Comparison of ENCODE assay signal across 8 cellular contexts in genomic region chr18:31498450-31499156, GRCh38. TPM values are rescaled to one million over a fixed set of nuclear protein-coding genes. Genes with fewer than 3 reads are reported as not detected.
DNase-seq lines count a peak whose midpoint lies in the region; ATAC-seq and TF ChIP-seq lines count a peak whose summit lies in the region.

No MANE protein-coding gene starts in this region.

- WGBS in GM23248 (ENCODE audit: low coverage in 1 of 2, low lambda C conversion rate in 2 of 2, missing lambda C conversion rate in 2 of 2), 2 experiments, result 2 to 3% methylated on average over 21 to 25 of the region's 25 CpGs
- WGBS in esophagus, 2 donors, result 3 to 4% methylated on average over 25 of the region's 25 CpGs
- 2 to 3% (median 3%) methylated on average over 25 of the region's 25 CpGs for WGBS in ovary, 3 donors

- CTCF ChIA-PET in Calu3 (lab: Charles Lee), result interaction anchor here (0.8 to 3.5 kb wide), 2 partner anchors 74 to 238 kb away, joined by 3 to 15 read pairs; no protein-coding TSS in a partner anchor

- H3K4me1 ChIP-seq in GM23248 (ENCODE audit: insufficient read depth), result no peaks in the 10 kb centered on the region
- H3K4me1 ChIP-seq in NT2/D1 (ENCODE audit: insufficient read depth, insufficient read length), result no peaks in the 10 kb centered on the region
- peaks cover 0 to 7% of the 10 kb centered on the region in 2 donors for H3K4me1 ChIP-seq in esophagus (ENCODE audit: control insufficient read depth in 2 of 2, insufficient read depth in 2 of 2, low read length in 1 of 2)
- no peaks in the 10 kb centered on the region for H3K4me1 ChIP-seq in ovary (ENCODE audit: insufficient read depth)

- H3K27me3 Mint-ChIP-seq in Calu3 (ENCODE audit: unreplicated experiment) (no peaks in the 10 kb centered on the region), HFFc6 (ENCODE audit: insufficient read depth) (no peaks in the 10 kb centered on the region; the same call in 1 of the 2 replicates)

- H3K27ac Mint-ChIP-seq in Calu3 (ENCODE audit: unreplicated experiment) (peak overlapping the region; percentile 85), HFFc6 (no peak overlapping the region)

- no peak for ATAC-seq in HG03196 (IDR thresholded peaks at IDR 0.05; ENCODE audit: unreplicated experiment)

- no peaks in the 10 kb centered on the region for H3K79me2 ChIP-seq in GM23248 (ENCODE audit: insufficient read depth)

- H2AFZ ChIP-seq in GM23248, result peak overlapping the region; percentile 34

- in situ Hi-C loops in GM23248 (cut with MboI), result no loop called here

- H3K27ac ChIP-seq in GM23248, result no peak overlapping the region
- peak overlapping the region; percentile 74 to 86 for H3K27ac ChIP-seq in esophagus (ENCODE audit: low read depth in 2 of 2, low read length in 1 of 2)
- H3K27ac ChIP-seq in ovary, result peak overlapping the region; percentile 42 to 66

- no peak for TF ChIP-seq CTCF in Calu3 (IDR thresholded peaks at IDR 0.05; ENCODE audit: unreplicated experiment)
- TF ChIP-seq CTCF in ovary (IDR thresholded peaks at IDR 0.05), result no peak
- TF ChIP-seq CTCF in HFFc6 (IDR thresholded peaks at IDR 0.05), result no peak

- peak overlapping the region; percentile 27 for H3K4me3 ChIP-seq in GM23248
- H3K4me3 ChIP-seq in NT2/D1 (ENCODE audit: insufficient read length, low read depth), result peak overlapping the region; percentile 82
- peak overlapping the region; percentile 57 to 59 for H3K4me3 ChIP-seq in esophagus (ENCODE audit: low read depth in 1 of 2, low read length in 2 of 2)
- peak overlapping the region; percentile 50 for H3K4me3 ChIP-seq in ovary

- no peaks in the 10 kb centered on the region for H3K9me3 Mint-ChIP-seq in Calu3 (ENCODE audit: low read depth, unreplicated experiment)
- peaks cover 40% of the 10 kb centered on the region for H3K9me3 Mint-ChIP-seq in HFFc6

- DNase-seq in Calu3 (no peak), GM23248 (no peak), NT2/D1 (ENCODE audit: low read depth, low spot score) (no peak), ovary (peak in 4 of 5 donors; percentile 25 to 48 (median 32)), HFFc6 (no peak)
- DNase-seq in stimulated activated CD4-positive, alpha-beta T cell treated with anti-CD3 and anti-CD28 coated beads, Interleukin-15, amount 100 ng/mL, for 24 hours, result no peak

- no peak for TF ChIP-seq EP300 in ovary (IDR thresholded peaks at IDR 0.05)

- H3K4me3 Mint-ChIP-seq in Calu3 (ENCODE audit: low read depth, unreplicated experiment), result peak overlapping the region; percentile 80
- no peak overlapping the region for H3K4me3 Mint-ChIP-seq in HFFc6

- no TSS peak for BruUV-seq in Calu3 (replicated peaks; lab: Mats Ljungman, UMichigan)

- H3K36me3 Mint-ChIP-seq in Calu3 (ENCODE audit: insufficient read depth, unreplicated experiment) (peaks cover 30% of the 10 kb centered on the region), HFFc6 (ENCODE audit: low read depth) (no peaks in the 10 kb centered on the region)

- intact Hi-C loops in Calu3 (cut with micrococcal nuclease; ENCODE audit: unreplicated experiment), result loop anchor here (10.0 kb wide), 1 partner anchor 404 kb away; no protein-coding TSS in a partner anchor
- intact Hi-C loops in ovary (cut with DNase I), result no loop called here

- no peaks in the 10 kb centered on the region for H3K9me2 ChIP-seq in GM23248 (ENCODE audit: insufficient read depth)

- H3K4me1 Mint-ChIP-seq in Calu3 (ENCODE audit: low read depth, unreplicated experiment) (peaks cover 17% of the 10 kb centered on the region), HFFc6 (ENCODE audit: low read depth) (no peaks in the 10 kb centered on the region)

- peak overlapping the region; percentile 31 for H3K4me2 ChIP-seq in GM23248 (ENCODE audit: unreplicated experiment)

- H3K9ac ChIP-seq in GM23248 (no peak overlapping the region), NT2/D1 (ENCODE audit: insufficient read length, low read depth) (peak overlapping the region; percentile 91)

- peaks cover 34% of the 10 kb centered on the region for H3K27me3 ChIP-seq in GM23248 (replicated peaks; ENCODE audit: insufficient read depth)
- H3K27me3 ChIP-seq in NT2/D1 (ENCODE audit: insufficient read depth, insufficient read length), result peaks cover 14% of the 10 kb centered on the region
- no peaks in the 10 kb centered on the region for H3K27me3 ChIP-seq in esophagus (ENCODE audit: control insufficient read depth in 1 of 2, insufficient read depth in 2 of 2, low read length in 2 of 2)
- no peaks in the 10 kb centered on the region for H3K27me3 ChIP-seq in ovary

- no peak for TF ChIP-seq POLR2A in ovary (IDR thresholded peaks at IDR 0.05)

- no peaks in the 10 kb centered on the region for H3F3A ChIP-seq in GM23248 (ENCODE audit: insufficient read depth)

- H3K36me3 ChIP-seq in GM23248 (ENCODE audit: low read depth) (no peaks in the 10 kb centered on the region), NT2/D1 (ENCODE audit: insufficient read depth, insufficient read length, low read length) (peaks cover 9% of the 10 kb centered on the region), esophagus (ENCODE audit: control insufficient read depth in 2 of 2, insufficient read depth in 2 of 2, low read length in 1 of 2) (no peaks in the 10 kb centered on the region), ovary (no peaks in the 10 kb centered on the region)

- H3K9me3 ChIP-seq in GM23248 (ENCODE audit: low read depth) (no peaks in the 10 kb centered on the region), NT2/D1 (ENCODE audit: insufficient read depth, low read length) (0 out of 2 replicates have a peak, but pooled peaks cover 6% of the 10 kb centered on the region), esophagus (ENCODE audit: control insufficient read depth in 2 of 2, insufficient read depth in 1 of 2, low read depth in 1 of 2, low read length in 1 of 2) (no peaks in the 10 kb centered on the region), ovary (no peaks in the 10 kb centered on the region)

- no peaks in the 10 kb centered on the region for H4K20me1 ChIP-seq in GM23248 (ENCODE audit: insufficient read depth)

RNA-seq across cellular contexts. Expression of gene DSG2, which starts 0.6 kb away (rescaled TPM):
- total RNA-seq in Calu3 (2022) (194 and 196 TPM in 2 replicates), ovary (10 to 100 TPM; 15.7 to 43.7 (median 22.2) TPM)
- total RNA-seq in GM23248 (2014; rRNA removed; shearing (Covaris generic)), result under 0.01 TPM in 1 of 2 replicates, not detected in the other
- polyA plus RNA-seq in GM23248 (2016; fragmentation: Nextera tagmentation; extraction: Ambion mirVana) (0.04 TPM in 1 of 2 replicates, not detected in the other), esophagus (1 to 10 TPM; 3.2 to 5.8 TPM), ovary (10 to 100 TPM; 13.7 to 17.8 TPM)
- not detected for total RNA-seq in HFFc6 (2021; fragmentation: NEBNext Ultra II Directional; extraction: Animal tissue kit (Norgen Biotek cat#: 25700))

RNA-seq across cellular contexts. Expression of gene DSG3, which starts 51.1 kb away (rescaled TPM):
- total RNA-seq in Calu3 (2022) (1.2 and 1.8 TPM in 2 replicates), ovary (under 1 TPM in 3 of 7 donors, not detected in 4; under 0.01 to 0.05 (median 0.03) TPM)
- not detected in 2 replicates for total RNA-seq in GM23248 (2014; rRNA removed; shearing (Covaris generic))
- polyA plus RNA-seq in GM23248 (2016; fragmentation: Nextera tagmentation; extraction: Ambion mirVana) (not detected in 2 replicates), esophagus (100 to 1,000 TPM; 130 to 305 TPM), ovary (not detected)
- total RNA-seq in HFFc6 (2021; fragmentation: NEBNext Ultra II Directional; extraction: Animal tissue kit (Norgen Biotek cat#: 25700)), result not detected

Comparison
In these comparisons a context has a peak if more than half of its experiments do, and no peak if none do; other contexts are left out.
1. DNase-seq: peak in ovary (4 of 5); none in Calu3 (single experiment), GM23248 (single experiment), NT2/D1 (single experiment), stimulated activated CD4-positive, alpha-beta T cell treated with anti-CD3 and anti-CD28 coated beads, Interleukin-15, amount 100 ng/mL, for 24 hours (single experiment) and HFFc6 (single experiment).
2. H3K4me3 ChIP-seq: peak in every context shown above with its lines; median percentile 82 in NT2/D1; 58 in esophagus; 50 in ovary; 27 in GM23248.
3. RNA of gene DSG2, which starts 0.6 kb away (total RNA-seq): 194 to 196 TPM in Calu3 and 15.7 to 43.7 TPM in ovary; under 0.01 TPM in GM23248 and not detected in HFFc6; every median in the first group is over 10 times any median in the second.